ENCODE assay signal across 1 cellular context in the genomic region with DNA sequence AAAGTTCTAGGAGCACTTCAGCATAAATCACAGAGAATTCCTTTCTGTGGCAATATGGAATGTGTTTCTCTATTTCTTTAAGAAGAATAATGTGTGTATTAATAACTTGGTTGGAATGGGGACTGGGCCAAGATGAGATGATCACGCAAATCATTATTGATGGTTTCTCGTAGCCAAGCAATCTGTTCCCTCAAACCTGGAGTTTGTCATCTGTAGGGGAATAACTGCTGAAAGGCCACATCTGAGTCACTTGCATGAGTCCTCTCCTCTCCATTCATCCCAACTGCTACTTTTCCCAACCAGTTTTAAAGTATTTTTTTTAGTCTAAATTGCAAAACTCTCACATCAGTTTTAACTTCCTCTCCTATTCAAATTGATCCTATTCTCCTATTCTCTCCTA.
TF ChIP-seq lines count a peak whose summit lies in the region.

No MANE protein-coding gene starts in this region.

TF ChIP-seq in SK-N-SH, 30 proteins besides CTCF, POLR2A, EP300 and RAD21 (continued from another document):
- TF ChIP-seq, protein P1, sequence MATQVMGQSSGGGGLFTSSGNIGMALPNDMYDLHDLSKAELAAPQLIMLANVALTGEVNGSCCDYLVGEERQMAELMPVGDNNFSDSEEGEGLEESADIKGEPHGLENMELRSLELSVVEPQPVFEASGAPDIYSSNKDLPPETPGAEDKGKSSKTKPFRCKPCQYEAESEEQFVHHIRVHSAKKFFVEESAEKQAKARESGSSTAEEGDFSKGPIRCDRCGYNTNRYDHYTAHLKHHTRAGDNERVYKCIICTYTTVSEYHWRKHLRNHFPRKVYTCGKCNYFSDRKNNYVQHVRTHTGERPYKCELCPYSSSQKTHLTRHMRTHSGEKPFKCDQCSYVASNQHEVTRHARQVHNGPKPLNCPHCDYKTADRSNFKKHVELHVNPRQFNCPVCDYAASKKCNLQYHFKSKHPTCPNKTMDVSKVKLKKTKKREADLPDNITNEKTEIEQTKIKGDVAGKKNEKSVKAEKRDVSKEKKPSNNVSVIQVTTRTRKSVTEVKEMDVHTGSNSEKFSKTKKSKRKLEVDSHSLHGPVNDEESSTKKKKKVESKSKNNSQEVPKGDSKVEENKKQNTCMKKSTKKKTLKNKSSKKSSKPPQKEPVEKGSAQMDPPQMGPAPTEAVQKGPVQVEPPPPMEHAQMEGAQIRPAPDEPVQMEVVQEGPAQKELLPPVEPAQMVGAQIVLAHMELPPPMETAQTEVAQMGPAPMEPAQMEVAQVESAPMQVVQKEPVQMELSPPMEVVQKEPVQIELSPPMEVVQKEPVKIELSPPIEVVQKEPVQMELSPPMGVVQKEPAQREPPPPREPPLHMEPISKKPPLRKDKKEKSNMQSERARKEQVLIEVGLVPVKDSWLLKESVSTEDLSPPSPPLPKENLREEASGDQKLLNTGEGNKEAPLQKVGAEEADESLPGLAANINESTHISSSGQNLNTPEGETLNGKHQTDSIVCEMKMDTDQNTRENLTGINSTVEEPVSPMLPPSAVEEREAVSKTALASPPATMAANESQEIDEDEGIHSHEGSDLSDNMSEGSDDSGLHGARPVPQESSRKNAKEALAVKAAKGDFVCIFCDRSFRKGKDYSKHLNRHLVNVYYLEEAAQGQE (IDR thresholded peaks at IDR 0.05; ENCODE audit: low read depth, low read length), result no peak
- TF ChIP-seq TEAD4 (IDR thresholded peaks at IDR 0.05; ENCODE audit: borderline replicate concordance, insufficient read depth) (peak; percentile 80), FOSL2 (IDR thresholded peaks at IDR 0.05; ENCODE audit: borderline replicate concordance, low read depth) (peak; percentile 66), NFIC (IDR thresholded peaks at IDR 0.05; ENCODE audit: borderline replicate concordance) (peak; percentile 84), TAF1 (IDR thresholded peaks at IDR 0.05; ENCODE audit: borderline replicate concordance, low read depth, low read length) (no peak), MEF2A (IDR thresholded peaks at IDR 0.05; ENCODE audit: borderline replicate concordance, low read depth) (peak; percentile 36; the same call in 1 of the 2 replicates), MXI1 (IDR thresholded peaks at IDR 0.05; ENCODE audit: low read depth, low read length) (no peak), TCF12 (IDR thresholded peaks at IDR 0.05) (peak; percentile 96), JUND (IDR thresholded peaks at IDR 0.05) (peak; percentile 71)
- TF ChIP-seq, protein P2, sequence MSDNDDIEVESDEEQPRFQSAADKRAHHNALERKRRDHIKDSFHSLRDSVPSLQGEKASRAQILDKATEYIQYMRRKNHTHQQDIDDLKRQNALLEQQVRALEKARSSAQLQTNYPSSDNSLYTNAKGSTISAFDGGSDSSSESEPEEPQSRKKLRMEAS (IDR thresholded peaks at IDR 0.05; ENCODE audit: low read depth), result peak; percentile 28; the same call in 1 of the 2 replicates
- TF ChIP-seq, protein P3, sequence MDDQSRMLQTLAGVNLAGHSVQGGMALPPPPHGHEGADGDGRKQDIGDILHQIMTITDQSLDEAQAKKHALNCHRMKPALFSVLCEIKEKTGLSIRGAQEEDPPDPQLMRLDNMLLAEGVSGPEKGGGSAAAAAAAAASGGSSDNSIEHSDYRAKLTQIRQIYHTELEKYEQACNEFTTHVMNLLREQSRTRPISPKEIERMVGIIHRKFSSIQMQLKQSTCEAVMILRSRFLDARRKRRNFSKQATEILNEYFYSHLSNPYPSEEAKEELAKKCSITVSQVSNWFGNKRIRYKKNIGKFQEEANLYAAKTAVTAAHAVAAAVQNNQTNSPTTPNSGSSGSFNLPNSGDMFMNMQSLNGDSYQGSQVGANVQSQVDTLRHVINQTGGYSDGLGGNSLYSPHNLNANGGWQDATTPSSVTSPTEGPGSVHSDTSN (IDR thresholded peaks at IDR 0.05), result peak; percentile 93
- TF ChIP-seq, protein P4, sequence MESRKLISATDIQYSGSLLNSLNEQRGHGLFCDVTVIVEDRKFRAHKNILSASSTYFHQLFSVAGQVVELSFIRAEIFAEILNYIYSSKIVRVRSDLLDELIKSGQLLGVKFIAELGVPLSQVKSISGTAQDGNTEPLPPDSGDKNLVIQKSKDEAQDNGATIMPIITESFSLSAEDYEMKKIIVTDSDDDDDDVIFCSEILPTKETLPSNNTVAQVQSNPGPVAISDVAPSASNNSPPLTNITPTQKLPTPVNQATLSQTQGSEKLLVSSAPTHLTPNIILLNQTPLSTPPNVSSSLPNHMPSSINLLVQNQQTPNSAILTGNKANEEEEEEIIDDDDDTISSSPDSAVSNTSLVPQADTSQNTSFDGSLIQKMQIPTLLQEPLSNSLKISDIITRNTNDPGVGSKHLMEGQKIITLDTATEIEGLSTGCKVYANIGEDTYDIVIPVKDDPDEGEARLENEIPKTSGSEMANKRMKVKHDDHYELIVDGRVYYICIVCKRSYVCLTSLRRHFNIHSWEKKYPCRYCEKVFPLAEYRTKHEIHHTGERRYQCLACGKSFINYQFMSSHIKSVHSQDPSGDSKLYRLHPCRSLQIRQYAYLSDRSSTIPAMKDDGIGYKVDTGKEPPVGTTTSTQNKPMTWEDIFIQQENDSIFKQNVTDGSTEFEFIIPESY (IDR thresholded peaks at IDR 0.05; ENCODE audit: borderline replicate concordance, low read depth), result 0 out of 2 replicates have a peak, but pooled peaks have one; percentile 11
